In genomic region chr14:104109121-104109541, GRCh38 we compare ENCODE assay signal across 26 cellular contexts. TPM values are rescaled to one million over a fixed set of nuclear protein-coding genes. Genes with fewer than 3 reads are reported as not detected.
DNase-seq lines count a peak whose midpoint lies in the region; ATAC-seq and TF ChIP-seq lines count a peak whose summit lies in the region.
"Had no signal": no experiment of that assay in that cellular context is flagged by ENCODE, and none has a peak within 500 bp of the region (broad histone marks: within the 10 kb centered on the region; RNA-seq: fewer than 3 reads in every experiment).

No MANE protein-coding gene starts in this region.

- H3K27ac ChIP-seq in suprapubic skin, result peak overlapping the region; percentile 81
- no peak overlapping the region for H3K27ac ChIP-seq in SJCRH30
- H3K27ac ChIP-seq: coronary artery, SK-N-MC, thyroid gland had no signal

- H3K4me3 Mint-ChIP-seq in chondrocyte (ENCODE audit: unreplicated experiment), result no peak overlapping the region
- H3K4me3 Mint-ChIP-seq: activated B cell treated with CpG ODN at 0.5 μM for 24 hours; activated CD4-positive, alpha-beta memory T cell treated with anti-CD3 and anti-CD28 coated beads, Interleukin-2, amount 10 ng/mL, durations not matched to agents 7 days and 5 days; GM23338 had no signal

- no peaks in the 10 kb centered on the region for H3K9me3 Mint-ChIP-seq in chondrocyte (ENCODE audit: low read depth)
- H3K9me3 Mint-ChIP-seq: activated B cell treated with CpG ODN at 0.5 μM for 24 hours; activated CD4-positive, alpha-beta memory T cell treated with anti-CD3 and anti-CD28 coated beads, Interleukin-2, amount 10 ng/mL, durations not matched to agents 7 days and 5 days; GM23338 had no signal

- no peak overlapping the region for H3K27ac Mint-ChIP-seq in chondrocyte (ENCODE audit: unreplicated experiment)
- H3K27ac Mint-ChIP-seq: activated B cell treated with CpG ODN at 0.5 μM for 24 hours; activated CD4-positive, alpha-beta memory T cell treated with anti-CD3 and anti-CD28 coated beads, Interleukin-2, amount 10 ng/mL, durations not matched to agents 7 days and 5 days; GM23338 had no signal

- peaks cover 4% of the 10 kb centered on the region for H3K27me3 Mint-ChIP-seq in chondrocyte (ENCODE audit: low read depth)
- H3K27me3 Mint-ChIP-seq: activated CD4-positive, alpha-beta memory T cell treated with anti-CD3 and anti-CD28 coated beads, Interleukin-2, amount 10 ng/mL, durations not matched to agents 7 days and 5 days had no signal

- H3K27me3 ChIP-seq in suprapubic skin (peaks cover 10% of the 10 kb centered on the region), SJCRH30 (peaks cover 28% of the 10 kb centered on the region)
- H3K27me3 ChIP-seq: thyroid gland had no signal

- TF ChIP-seq CTCF in chondrocyte (IDR thresholded peaks at IDR 0.05) (no peak), suprapubic skin (IDR thresholded peaks at IDR 0.05) (no peak)

- H3K9me3 ChIP-seq in suprapubic skin (no peaks in the 10 kb centered on the region), SJCRH30 (replicated peaks) (no peaks in the 10 kb centered on the region)
- H3K9me3 ChIP-seq: thyroid gland had no signal

- intact Hi-C loops in left cardiac atrium (cut with DNase I), result no loop called here
- intact Hi-C loops in Right ventricle myocardium superior (cut with DNase I), result no loop called here

- no peaks in the 10 kb centered on the region for H3K36me3 ChIP-seq in suprapubic skin
- no peaks in the 10 kb centered on the region for H3K36me3 ChIP-seq in SJCRH30
- H3K36me3 ChIP-seq: thyroid gland had no signal

- no peaks in the 10 kb centered on the region for H3K4me1 Mint-ChIP-seq in chondrocyte (ENCODE audit: low read depth)
- H3K4me1 Mint-ChIP-seq: activated B cell treated with CpG ODN at 0.5 μM for 24 hours; activated CD4-positive, alpha-beta memory T cell treated with anti-CD3 and anti-CD28 coated beads, Interleukin-2, amount 10 ng/mL, durations not matched to agents 7 days and 5 days had no signal

- peak; percentile 14 for DNase-seq in left cardiac atrium
- no peak for DNase-seq in Right ventricle myocardium superior
- peak; percentile 77 for DNase-seq in chondrocyte (ENCODE audit: low spot score)
- DNase-seq in left lobe of liver (ENCODE audit: low spot score), result peak; percentile 42
- DNase-seq in suprapubic skin (ENCODE audit: low spot score in 2 of 2), result peak; percentile 46 to 72
- no peak for DNase-seq in kidney glomerular epithelial cell (lab: John Stamatoyannopoulos, UW)
- DNase-seq in SJCRH30, result no peak
- DNase-seq in NCI-H1436 treated with DMSO at 0.1 percent for 48 hours (lab: John Stamatoyannopoulos, UW), result no peak
- DNase-seq: activated B cell treated with CpG ODN at 0.5 μM for 24 hours; activated CD4-positive, alpha-beta memory T cell treated with anti-CD3 and anti-CD28 coated beads, Interleukin-2, amount 10 ng/mL, durations not matched to agents 7 days and 5 days; activated gamma-delta T cell treated with Interleukin-2 at 50 U/mL for 16 hours; amniotic stem cell; C1 segment of cervical spinal cord; DMS79 treated with DMSO at 0.1 percent for 48 hours; mesendoderm; NCI-H187; NCI-H526 treated with DMSO at 0.1 percent for 48 hours; retina; stimulated activated naive CD4-positive, alpha-beta T cell treated with Interleukin-2 at 50 U/mL for 16 hours had no signal

- ATAC-seq in left cardiac atrium (no peak), Right ventricle myocardium superior (ENCODE audit: poor library complexity) (no peak), left lobe of liver (no peak)

- WGBS in suprapubic skin, result 75% methylated on average over 4 of the region's 11 CpGs

- TF ChIP-seq POLR2A in suprapubic skin (IDR thresholded peaks at IDR 0.05), result no peak

- no peaks in the 10 kb centered on the region for H3K36me3 Mint-ChIP-seq in chondrocyte (ENCODE audit: low read depth)

- TF ChIP-seq EP300 in suprapubic skin (IDR thresholded peaks at IDR 0.05), result no peak

- H3K4me3 ChIP-seq in suprapubic skin (no peak overlapping the region), SJCRH30 (no peak overlapping the region)
- H3K4me3 ChIP-seq: coronary artery, GM23338, SK-N-MC, thyroid gland had no signal

- peaks cover 84% of the 10 kb centered on the region for H3K4me1 ChIP-seq in suprapubic skin
- H3K4me1 ChIP-seq in SJCRH30, result no peaks in the 10 kb centered on the region

RNA-seq across cellular contexts. Expression of gene ASPG, which starts 23.6 kb away (rescaled TPM):
- 100 to 1,000 TPM in 1 of 2 donors, 10 to 100 TPM in 1; 92.0 to 168 TPM for total RNA-seq in left cardiac atrium
- 44.1 TPM for total RNA-seq in Right ventricle myocardium superior
- not detected in 3 replicates for total RNA-seq in chondrocyte
- total RNA-seq in left lobe of liver, result 282 TPM
- 10 to 100 TPM; 26.0 to 38.5 (median 28.2) TPM for total RNA-seq in suprapubic skin
- total RNA-seq in SJCRH30 (2014; rRNA removed; shearing (Covaris generic)), result 0.35 and 0.51 TPM in 2 replicates
- total RNA-seq: activated B cell treated with CpG ODN at 0.5 μM for 24 hours; activated CD4-positive, alpha-beta memory T cell treated with anti-CD3 and anti-CD28 coated beads, Interleukin-2, amount 10 ng/mL, durations not matched to agents 7 days and 5 days; glomerular endothelial cell; osteocyte; T-helper 2 cell treated with Interferon-gamma antibody and Interleukin-4, amounts not matched to agents 100 ng/mL and 5 ng/mL, for 36 hours had no signal

RNA-seq across cellular contexts. Expression of gene KIF26A, which starts 29.3 kb away (rescaled TPM):
- total RNA-seq in left cardiac atrium (1 to 10 TPM; 7.6 to 8.1 TPM), Right ventricle myocardium superior (6.3 TPM), chondrocyte (0.28 to 0.60 TPM (median 0.60 TPM) in 3 replicates), left lobe of liver (1.3 TPM), suprapubic skin (1 to 10 TPM; 2.1 to 6.1 (median 4.6) TPM)
- total RNA-seq in SJCRH30 (2014; rRNA removed; shearing (Covaris generic)), result 68.2 and 72.1 TPM in 2 replicates
- total RNA-seq: activated B cell treated with CpG ODN at 0.5 μM for 24 hours had no signal

Comparison
In these comparisons a context has a peak if more than half of its experiments do, and no peak if none do; other contexts are left out.
1. DNase-seq: peak in left cardiac atrium (single experiment), chondrocyte (single experiment), left lobe of liver (single experiment) and suprapubic skin (2 of 2); none in Right ventricle myocardium superior (single experiment), kidney glomerular epithelial cell (single experiment), SJCRH30 (0 of 2) and NCI-H1436 treated with DMSO at 0.1 percent for 48 hours (single experiment).
2. RNA of gene ASPG, which starts 23.6 kb away (total RNA-seq): 282 TPM in left lobe of liver (single experiment), 92.0 to 168 TPM in left cardiac atrium, 44.1 TPM in Right ventricle myocardium superior (single experiment) and 26.0 to 38.5 TPM in suprapubic skin; 0.35 to 0.51 TPM in SJCRH30 and not detected in chondrocyte; every median in the first group is over 10 times any median in the second.